Comparison of ENCODE assay signal across 1 cellular context in genomic region chr11:62575837-62576236, GRCh38.
TF ChIP-seq lines count a peak whose summit lies in the region.

No MANE protein-coding gene starts in this region.

TF ChIP-seq in GM23338, 12 proteins besides CTCF, POLR2A, EP300 and RAD21 (continued from another document):
- TF ChIP-seq, protein P1, sequence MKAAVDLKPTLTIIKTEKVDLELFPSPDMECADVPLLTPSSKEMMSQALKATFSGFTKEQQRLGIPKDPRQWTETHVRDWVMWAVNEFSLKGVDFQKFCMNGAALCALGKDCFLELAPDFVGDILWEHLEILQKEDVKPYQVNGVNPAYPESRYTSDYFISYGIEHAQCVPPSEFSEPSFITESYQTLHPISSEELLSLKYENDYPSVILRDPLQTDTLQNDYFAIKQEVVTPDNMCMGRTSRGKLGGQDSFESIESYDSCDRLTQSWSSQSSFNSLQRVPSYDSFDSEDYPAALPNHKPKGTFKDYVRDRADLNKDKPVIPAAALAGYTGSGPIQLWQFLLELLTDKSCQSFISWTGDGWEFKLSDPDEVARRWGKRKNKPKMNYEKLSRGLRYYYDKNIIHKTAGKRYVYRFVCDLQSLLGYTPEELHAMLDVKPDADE (IDR thresholded peaks at IDR 0.05), result no peak
- TF ChIP-seq NANOG (IDR thresholded peaks at IDR 0.05; ENCODE audit: borderline replicate concordance) (no peak), EZH2 (IDR thresholded peaks at IDR 0.05; ENCODE audit: low read depth, unreplicated experiment) (no peak), ZNF331 (CRISPR knock-in tag; IDR thresholded peaks at IDR 0.05; ENCODE audit: low read depth) (no peak), ZNF462 (CRISPR knock-in tag; IDR thresholded peaks at IDR 0.05) (no peak), REST (IDR thresholded peaks at IDR 0.05; ENCODE audit: unreplicated experiment) (no peak), STAT1 (IDR thresholded peaks at IDR 0.05; ENCODE audit: unreplicated experiment) (no peak), POLR2AphosphoS5 (IDR thresholded peaks at IDR 0.05; ENCODE audit: low read depth) (no peak), EZH2phosphoT487 (IDR thresholded peaks at IDR 0.05; ENCODE audit: unreplicated experiment) (no peak)
